In genomic region chr10:56349611-56350010, GRCh38 we compare ENCODE assay signal across 14 cellular contexts. TPM values are rescaled to one million over a fixed set of nuclear protein-coding genes. Genes with fewer than 3 reads are reported as not detected.
DNase-seq lines count a peak whose midpoint lies in the region; ATAC-seq, FAIRE-seq and TF ChIP-seq lines count a peak whose summit lies in the region.
"Had no signal": no experiment of that assay in that cellular context is flagged by ENCODE, and none has a peak within 500 bp of the region (broad histone marks: within the 10 kb centered on the region; RNA-seq: fewer than 3 reads in every experiment).

No MANE protein-coding gene starts in this region.

- DNase-seq in GM10248 (ENCODE audit: extremely low spot score) (no peak), NCI-H69 (lab: John Stamatoyannopoulos, UW) (peak; percentile 9), chondrocyte (ENCODE audit: low spot score) (no peak), hypothalamus (lab: John Stamatoyannopoulos, UW) (no peak), mucosa of gallbladder (ENCODE audit: low spot score) (no peak)
- DNase-seq: activated CD4-positive, alpha-beta memory T cell treated with anti-CD3 and anti-CD28 coated beads, Interleukin-2, amount 10 ng/mL, durations not matched to agents 7 days and 5 days; activated T-cell treated with anti-CD3 and anti-CD28 coated beads, Interleukin-2, amount 50 U/mL, for 48 hours; central memory CD4-positive, alpha-beta T cell; foreskin melanocyte; NCI-H2171 treated with DMSO at 0.1 percent for 48 hours; NK-92 treated with Interleukin-12 subunit alpha and Interleukin-12 subunit beta, amount 100 ng/mL, for 24 hours had no signal

- CTCF ChIA-PET in GM10248 (lab: Yijun Ruan, JAX), result interaction anchor here (2.0 to 4.0 kb wide), 2 partner anchors 9 to 12 kb away, joined by 6 to 20 read pairs; partner anchors contain the start of gene ZWINT

- peak; percentile 54 for FAIRE-seq in A204.1 (lab: Jason Lieb, UNC)

- POLR2A ChIA-PET in GM10248 (lab: Yijun Ruan, JAX), result no interaction called here

- no peak for ATAC-seq in HG02759 (IDR thresholded peaks at IDR 0.05; ENCODE audit: unreplicated experiment)
- ATAC-seq in GM18520 (IDR thresholded peaks at IDR 0.05; ENCODE audit: unreplicated experiment), result no peak

- H3K4me1 Mint-ChIP-seq in chondrocyte (ENCODE audit: low read depth), result no peaks in the 10 kb centered on the region
- H3K4me1 Mint-ChIP-seq: activated CD4-positive, alpha-beta memory T cell treated with anti-CD3 and anti-CD28 coated beads, Interleukin-2, amount 10 ng/mL, durations not matched to agents 7 days and 5 days had no signal

- no peaks in the 10 kb centered on the region for H3K27me3 Mint-ChIP-seq in chondrocyte (ENCODE audit: low read depth)
- H3K27me3 Mint-ChIP-seq: activated CD4-positive, alpha-beta memory T cell treated with anti-CD3 and anti-CD28 coated beads, Interleukin-2, amount 10 ng/mL, durations not matched to agents 7 days and 5 days had no signal

- no peak overlapping the region for H3K4me3 Mint-ChIP-seq in chondrocyte (ENCODE audit: unreplicated experiment)
- H3K4me3 Mint-ChIP-seq: activated CD4-positive, alpha-beta memory T cell treated with anti-CD3 and anti-CD28 coated beads, Interleukin-2, amount 10 ng/mL, durations not matched to agents 7 days and 5 days had no signal

- H3K9me3 Mint-ChIP-seq in chondrocyte (ENCODE audit: low read depth), result no peaks in the 10 kb centered on the region
- H3K9me3 Mint-ChIP-seq: activated CD4-positive, alpha-beta memory T cell treated with anti-CD3 and anti-CD28 coated beads, Interleukin-2, amount 10 ng/mL, durations not matched to agents 7 days and 5 days had no signal

- H3K36me3 Mint-ChIP-seq in chondrocyte (ENCODE audit: low read depth), result no peaks in the 10 kb centered on the region

- peak; percentile 9 for TF ChIP-seq CTCF in GM10248 (IDR thresholded peaks at IDR 0.05; ENCODE audit: control extremely low read depth, extremely low read depth, low read depth, missing control alignments)
- TF ChIP-seq CTCF in chondrocyte (IDR thresholded peaks at IDR 0.05), result peak; percentile 38

- H3K27ac Mint-ChIP-seq in chondrocyte (ENCODE audit: unreplicated experiment), result no peak overlapping the region
- H3K27ac Mint-ChIP-seq: activated CD4-positive, alpha-beta memory T cell treated with anti-CD3 and anti-CD28 coated beads, Interleukin-2, amount 10 ng/mL, durations not matched to agents 7 days and 5 days had no signal

RNA-seq across cellular contexts. Expression of gene ZWINT, which starts 11.4 kb away (rescaled TPM):
- total RNA-seq in chondrocyte (9.6 to 21.8 TPM (median 10.2 TPM) in 3 replicates), mucosa of gallbladder (5.8 TPM)
